ENCODE assay signal across 8 cellular contexts in genomic region chr17:16430650-16431049, GRCh38.
"Had no signal": no experiment of that assay in that cellular context is flagged by ENCODE, and none has a peak within 500 bp of the region (broad histone marks: within the 10 kb centered on the region; RNA-seq: fewer than 3 reads in every experiment).

No MANE protein-coding gene starts in this region.

- ATAC-seq: GM23338, HepG2 had no signal

- H2AFZ ChIP-seq: GM23338 had no signal

- H3K4me3 ChIP-seq: GM23338 had no signal

- H3K27me3 Mint-ChIP-seq: IgD-negative memory B cell had no signal

- H3K27ac ChIP-seq: HL-60 had no signal

- DNase-seq: H9, HCEC 1CT, HFFc6, KBM-7 had no signal

- H3K4me3 Mint-ChIP-seq: GM23338, H9, HFFc6, IgD-negative memory B cell had no signal

- H3K27ac Mint-ChIP-seq: GM23338, H9, HFFc6 had no signal

- H3K4me2 ChIP-seq: GM23338 had no signal

- H3K9me3 Mint-ChIP-seq: GM23338, H9, HFFc6, IgD-negative memory B cell had no signal
